11 cellular contexts compared by ENCODE assay signal in the genomic region with DNA sequence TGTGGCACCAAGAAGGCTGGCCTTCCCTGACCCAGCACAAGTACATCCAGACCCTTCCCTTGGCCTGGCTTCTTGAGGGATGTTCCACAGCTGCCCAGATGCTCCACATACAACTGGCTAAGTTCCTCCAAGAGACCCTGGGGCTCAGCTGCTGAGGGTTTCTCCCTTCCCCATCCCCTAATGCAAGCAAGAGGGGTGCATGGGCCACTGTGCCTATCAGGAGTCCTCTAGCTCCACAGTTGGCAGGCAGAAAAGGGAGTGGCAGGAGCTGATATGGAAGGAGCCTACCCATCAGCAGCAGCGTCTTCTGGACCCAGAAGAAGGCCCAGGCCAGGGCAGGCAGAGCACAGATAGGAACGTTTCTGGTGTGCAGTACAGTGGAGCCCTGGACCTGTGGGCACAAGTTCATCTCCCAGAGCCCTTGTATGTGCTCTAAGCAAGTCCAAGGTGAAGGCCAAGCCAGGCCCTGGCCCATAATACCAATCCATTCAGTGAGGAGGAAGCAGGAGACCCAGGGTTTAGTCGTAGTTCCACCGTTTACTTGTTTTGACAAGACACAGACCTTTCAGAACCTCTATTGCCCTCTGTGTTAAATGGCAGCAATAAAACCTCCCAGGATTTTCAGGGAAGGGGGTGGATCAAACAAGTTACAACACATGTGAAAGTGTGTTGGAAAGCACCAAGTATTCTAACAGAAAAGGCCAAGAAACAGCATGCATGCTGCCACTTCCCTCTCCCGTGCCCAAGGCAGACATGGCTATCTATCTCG. TPM values are rescaled to one million over a fixed set of nuclear protein-coding genes. Genes with fewer than 3 reads are reported as not detected.
A peak's percentile ranks its signal among the peaks of the same experiment; 100 is the strongest.
DNase-seq lines count a peak whose midpoint lies in the region; ATAC-seq, FAIRE-seq and TF ChIP-seq lines count a peak whose summit lies in the region.
"Had no signal": no experiment of that assay in that cellular context is flagged by ENCODE, and none has a peak within 500 bp of the region (broad histone marks: within the 10 kb centered on the region; RNA-seq: fewer than 3 reads in every experiment).

No MANE protein-coding gene starts in this region.

- no peak for TF ChIP-seq CTCF in Caco-2 (IDR thresholded peaks at IDR 0.05; ENCODE audit: insufficient read depth in 1 of 2, low read depth in 1 of 2, low read length in 1 of 2, severe bottlenecking in 1 of 2, unreplicated experiment in 1 of 2)
- no peak for TF ChIP-seq CTCF in RWPE1 (conservative IDR thresholded peaks at IDR 0.05; ENCODE audit: low read depth)
- TF ChIP-seq CTCF in pancreas (IDR thresholded peaks at IDR 0.05) = no peak
- no peak for TF ChIP-seq CTCF in GM13976 (IDR thresholded peaks at IDR 0.05; ENCODE audit: borderline replicate concordance, control extremely low read depth, extremely low read depth, insufficient read depth, missing control alignments)

- no TSS peak for BruUV-seq in Caco-2 (replicated peaks; lab: Mats Ljungman, UMichigan)

- peak overlapping the region; percentile 22 for H3K27ac Mint-ChIP-seq in Caco-2 (ENCODE audit: unreplicated experiment)

- 76 to 81% methylated on average over 6 of the region's 6 CpGs for WGBS in pancreas, 2 donors

- no peak overlapping the region for H3K4me3 ChIP-seq in Caco-2 (ENCODE audit: low read depth, low read length)
- no peak overlapping the region for H3K4me3 ChIP-seq in pancreas
- H3K4me3 ChIP-seq: ovary had no signal

- H3K4me3 Mint-ChIP-seq in Caco-2 (ENCODE audit: unreplicated experiment) = no peak overlapping the region

- POLR2A ChIA-PET in Caco-2 (lab: Charles Lee) (no interaction called here), RWPE1 (lab: Yijun Ruan, JAX; ENCODE audit: low non-redundant PET) (no interaction called here)

- peaks cover 19% of the 10 kb centered on the region for H3K36me3 Mint-ChIP-seq in Caco-2 (ENCODE audit: insufficient read depth, unreplicated experiment)

- CTCF ChIA-PET in Caco-2 (lab: Charles Lee) = interaction anchor here (0.6 to 1.0 kb wide), 3 partner anchors 38 to 89 kb away, joined by 3 to 9 read pairs (median 3); no protein-coding TSS in a partner anchor
- CTCF ChIA-PET in RWPE1 (lab: Yijun Ruan, JAX) = interaction anchor here (0.6 kb wide), 2 partner anchors 9 to 34 kb away, joined by 3 read pairs; no protein-coding TSS in a partner anchor

- H3K27me3 ChIP-seq in Caco-2 (replicated peaks; ENCODE audit: control insufficient read depth, insufficient read depth, low read length) = no peaks in the 10 kb centered on the region
- H3K27me3 ChIP-seq in pancreas = no peaks in the 10 kb centered on the region
- H3K27me3 ChIP-seq: ovary had no signal

- H3K27me3 Mint-ChIP-seq in Caco-2 (ENCODE audit: insufficient read depth, unreplicated experiment) = no peaks in the 10 kb centered on the region

- ATAC-seq in esophagus mucosa = peak; percentile 9
- no peak for ATAC-seq in pancreas
- ATAC-seq in GM19452 (IDR thresholded peaks at IDR 0.05; ENCODE audit: unreplicated experiment) = no peak

- H3K9me3 Mint-ChIP-seq in Caco-2 (ENCODE audit: unreplicated experiment) = no peaks in the 10 kb centered on the region

- in situ Hi-C loops in GM13976 (cut with MboI; ENCODE audit: low sequenced_read_pairs, unreplicated experiment) = no loop called here

- DNase-seq in Caco-2 (no peak), RWPE1 (ENCODE audit: low spot score) (no peak), pancreas (peak in 1 of 6 donors; percentile 24), NCI-H2081 treated with DMSO at 0.1 percent for 48 hours (lab: John Stamatoyannopoulos, UW) (no peak), GM13976 (ENCODE audit: low spot score) (no peak), SKM-1 treated with dmso at 0.1 percent for 144 hours (lab: John Stamatoyannopoulos, UW; ENCODE audit: unreplicated experiment) (no peak)
- DNase-seq: activated CD8-positive, alpha-beta memory T cell treated with anti-CD3 and anti-CD28 coated beads, Interleukin-2, amount 50 U/mL, for 48 hours; NCI-H510A treated with DMSO at 0.1 percent for 48 hours had no signal

- H3K9me3 ChIP-seq in Caco-2 (peaks cover 4% of the 10 kb centered on the region; the same call in 1 of the 2 replicates), pancreas (no peaks in the 10 kb centered on the region)
- H3K9me3 ChIP-seq: ovary had no signal

- peak overlapping the region; percentile 88 for H3K27ac ChIP-seq in RWPE1
- H3K27ac ChIP-seq in pancreas = peak overlapping the region; percentile 20 to 63 (median 40)

- peaks cover 14% of the 10 kb centered on the region for H3K4me1 Mint-ChIP-seq in Caco-2 (ENCODE audit: low read depth, unreplicated experiment)

- H3K4me1 ChIP-seq in Caco-2 = peaks cover 18% of the 10 kb centered on the region
- H3K4me1 ChIP-seq in pancreas = peaks cover 4 to 21% (median 9%) of the 10 kb centered on the region in 3 donors

- H3K36me3 ChIP-seq in Caco-2 (ENCODE audit: control insufficient read depth, insufficient read depth, low read length) (peaks cover 1% of the 10 kb centered on the region; the same call in 1 of the 2 replicates), pancreas (peaks cover 0 to 2% (median 0%) of the 10 kb centered on the region in 3 donors)
- H3K36me3 ChIP-seq: ovary had no signal

- FAIRE-seq in pancreas (lab: Jason Lieb, UNC) = no peak

- intact Hi-C loops in Caco-2 (cut with micrococcal nuclease; ENCODE audit: unreplicated experiment) = no loop called here
- intact Hi-C loops in pancreas (cut with DNase I) = no loop called here

RNA-seq across cellular contexts. Expression of gene VSIR, which starts 26.1 kb away (rescaled TPM):
- total RNA-seq in Caco-2 (2022) (41.9 and 44.0 TPM in 2 replicates), esophagus mucosa (45.8 TPM), pancreas (10 to 100 TPM in 3 of 6 donors, 1 to 10 TPM in 3; 3.7 to 27.6 (median 9.7) TPM)
- polyA plus RNA-seq in pancreas = 10 to 100 TPM in 1 of 2 donors, 1 to 10 TPM in 1; 5.9 to 10.2 TPM

RNA-seq across cellular contexts. Expression of gene C10orf105, which starts 27.6 kb away (rescaled TPM):
- total RNA-seq in Caco-2 (2022) (not detected in 2 replicates), esophagus mucosa (not detected), pancreas (under 1 TPM in 1 of 6 donors, not detected in 5; 0.06 TPM)
- polyA plus RNA-seq in pancreas = under 1 TPM; 0.08 to 0.14 TPM
